22 cellular contexts compared by ENCODE assay signal in genomic region chr9:124042168-124042775, GRCh38. TPM values are rescaled to one million over a fixed set of nuclear protein-coding genes. Genes with fewer than 3 reads are reported as not detected.
DNase-seq lines count a peak whose midpoint lies in the region; ATAC-seq lines count a peak whose summit lies in the region.
"Had no signal": no experiment of that assay in that cellular context is flagged by ENCODE, and none has a peak within 500 bp of the region (broad histone marks: within the 10 kb centered on the region; RNA-seq: fewer than 3 reads in every experiment).

No MANE protein-coding gene starts in this region.

- peak overlapping the region in 1 of 11 experiments; percentile 59; a peak in 2 of 22 replicates for H3K27ac ChIP-seq in BLaER1 treated with 17β-estradiol and CSF1 and Interleukin-3, amounts not matched to agents 10 nM and 100 nM
- H3K27ac ChIP-seq: psoas muscle, SJSA1 had no signal

- ATAC-seq in naive B cell (ENCODE audit: low read depth in 2 of 2), result no peak
- ATAC-seq: GM23338 had no signal

- H3K36me3 Mint-ChIP-seq in naive B cell, result no peaks in the 10 kb centered on the region
- H3K36me3 Mint-ChIP-seq: activated naive CD4-positive, alpha-beta T cell treated with anti-CD3 and anti-CD28 coated beads, Interleukin-2, amount 50 U/mL, for 24 hours had no signal

- peak overlapping the region in 10 of 11 experiments; percentile 88 to 99 (median 98); a peak in 20 of 22 replicates for H3K4me2 ChIP-seq in BLaER1 treated with 17β-estradiol and CSF1 and Interleukin-3, amounts not matched to agents 10 nM and 100 nM

- H3K27me3 Mint-ChIP-seq in naive B cell, result peaks cover 46 to 88% (median 56%) of the 10 kb centered on the region in 3 donors

- peak overlapping the region in 4 of 11 experiments; percentile 66 to 72 (median 71); a peak in 8 of 22 replicates for H3K9ac ChIP-seq in BLaER1 treated with 17β-estradiol and CSF1 and Interleukin-3, amounts not matched to agents 10 nM and 100 nM

- H3K27me3 ChIP-seq in BLaER1 treated with 17β-estradiol and CSF1 and Interleukin-3, amounts not matched to agents 10 nM and 100 nM, result peaks cover 35 to 80% (median 41%) of the 10 kb centered on the region in 11 experiments

- H3K4me3 Mint-ChIP-seq in naive B cell, result peak overlapping the region in 5 of 8 donors; percentile 41 to 86 (median 62)
- H3K4me3 Mint-ChIP-seq: activated CD4-positive, alpha-beta T cell treated with anti-CD3 and anti-CD28 coated beads, Interleukin-2, amount 10 ng/mL, durations not matched to agents 24 days and 14 days had no signal

- H3K9me3 Mint-ChIP-seq in naive B cell, result peaks cover 0 to 5% (median 2%) of the 10 kb centered on the region in 7 donors
- H3K9me3 Mint-ChIP-seq: activated CD4-positive, alpha-beta T cell treated with anti-CD3 and anti-CD28 coated beads, Interleukin-2, amount 10 ng/mL, durations not matched to agents 24 days and 14 days; activated naive CD4-positive, alpha-beta T cell treated with anti-CD3 and anti-CD28 coated beads, Interleukin-2, amount 50 U/mL, for 24 hours; GM23338 had no signal

- no peaks in the 10 kb centered on the region for H3K36me3 ChIP-seq in BLaER1 treated with 17β-estradiol and CSF1 and Interleukin-3, amounts not matched to agents 10 nM and 100 nM
- H3K36me3 ChIP-seq: SJSA1 had no signal

- peaks cover 9 to 30% (median 16%) of the 10 kb centered on the region in 3 donors for H3K4me1 Mint-ChIP-seq in naive B cell

- peaks cover 17 to 52% (median 40%) of the 10 kb centered on the region in 10 experiments for H3K4me1 ChIP-seq in BLaER1 treated with 17β-estradiol and CSF1 and Interleukin-3, amounts not matched to agents 10 nM and 100 nM

- DNase-seq in DMS153 (lab: John Stamatoyannopoulos, UW), result peak; percentile 21
- DNase-seq in DMS153 treated with DMSO at 0.1 percent for 48 hours (lab: John Stamatoyannopoulos, UW; ENCODE audit: unreplicated experiment), result no peak
- DNase-seq in astrocyte of the hippocampus (ENCODE audit: low read depth, low spot score), result peak; percentile 31
- DNase-seq in naive B cell, result no peak
- DNase-seq in KBM-7, result no peak
- DNase-seq in dermis blood vessel endothelial cell, result no peak
- DNase-seq in D341Med (ENCODE audit: low spot score), result no peak
- DNase-seq: 8988T; activated CD4-positive, alpha-beta T cell treated with anti-CD3 and anti-CD28 coated beads, Interleukin-2, amount 10 ng/mL, durations not matched to agents 24 days and 14 days; central memory CD4-positive, alpha-beta T cell; COR-L47; dorsolateral prefrontal cortex; midbrain; NCI-H187; NCI-H226; psoas muscle; stimulated activated naive CD4-positive, alpha-beta T cell; T-helper 2 cell had no signal

- H3K27ac Mint-ChIP-seq in naive B cell, result peak overlapping the region in 1 of 6 donors; percentile 72
- H3K27ac Mint-ChIP-seq: activated CD4-positive, alpha-beta T cell treated with anti-CD3 and anti-CD28 coated beads, Interleukin-2, amount 10 ng/mL, durations not matched to agents 24 days and 14 days; activated naive CD4-positive, alpha-beta T cell treated with anti-CD3 and anti-CD28 coated beads, Interleukin-2, amount 50 U/mL, for 24 hours; GM23338 had no signal

- H3K9me3 ChIP-seq in BLaER1 treated with 17β-estradiol and CSF1 and Interleukin-3, amounts not matched to agents 10 nM and 100 nM (replicated peaks in 1 of 11), result no peaks in the 10 kb centered on the region
- H3K9me3 ChIP-seq: psoas muscle, SJSA1 had no signal

- in situ Hi-C loops in KBM-7 (cut with MboI; ENCODE audit: low pct_unique_long_range_greater_than_20kb, low sequenced_read_pairs), result no loop called here

- peaks cover 0 to 23% (median 0%) of the 10 kb centered on the region in 11 experiments; a peak in 5 of 22 replicates for H4K20me1 ChIP-seq in BLaER1 treated with 17β-estradiol and CSF1 and Interleukin-3, amounts not matched to agents 10 nM and 100 nM

- H3K4me3 ChIP-seq in BLaER1 treated with 17β-estradiol and CSF1 and Interleukin-3, amounts not matched to agents 10 nM and 100 nM, result peak overlapping the region in 2 of 10 experiments; percentile 56; a peak in 3 of 20 replicates
- H3K4me3 ChIP-seq: psoas muscle, SJSA1 had no signal

RNA-seq across cellular contexts. Expression of gene LHX2, which starts 30.7 kb away (rescaled TPM):
- polyA plus RNA-seq in naive B cell (ENCODE audit: low read depth in 6 of 6), result under 1 TPM in 1 of 6 donors, not detected in 5; 0.27 TPM
- not detected in 2 replicates for total RNA-seq in dermis blood vessel endothelial cell
- total RNA-seq: activated CD4-positive, alpha-beta T cell treated with anti-CD3 and anti-CD28 coated beads, Interleukin-2, amount 10 ng/mL, durations not matched to agents 24 days and 14 days; psoas muscle had no signal
- polyA plus RNA-seq: GM23338, psoas muscle had no signal

Comparison
In these comparisons a context has a peak if more than half of its experiments do, and no peak if none do; other contexts are left out.
1. DNase-seq: peak in DMS153 (single experiment) and astrocyte of the hippocampus (single experiment); none in DMS153 treated with DMSO at 0.1 percent for 48 hours (single experiment), naive B cell (single experiment), KBM-7 (single experiment), dermis blood vessel endothelial cell (single experiment) and D341Med (single experiment).